In the genomic region with DNA sequence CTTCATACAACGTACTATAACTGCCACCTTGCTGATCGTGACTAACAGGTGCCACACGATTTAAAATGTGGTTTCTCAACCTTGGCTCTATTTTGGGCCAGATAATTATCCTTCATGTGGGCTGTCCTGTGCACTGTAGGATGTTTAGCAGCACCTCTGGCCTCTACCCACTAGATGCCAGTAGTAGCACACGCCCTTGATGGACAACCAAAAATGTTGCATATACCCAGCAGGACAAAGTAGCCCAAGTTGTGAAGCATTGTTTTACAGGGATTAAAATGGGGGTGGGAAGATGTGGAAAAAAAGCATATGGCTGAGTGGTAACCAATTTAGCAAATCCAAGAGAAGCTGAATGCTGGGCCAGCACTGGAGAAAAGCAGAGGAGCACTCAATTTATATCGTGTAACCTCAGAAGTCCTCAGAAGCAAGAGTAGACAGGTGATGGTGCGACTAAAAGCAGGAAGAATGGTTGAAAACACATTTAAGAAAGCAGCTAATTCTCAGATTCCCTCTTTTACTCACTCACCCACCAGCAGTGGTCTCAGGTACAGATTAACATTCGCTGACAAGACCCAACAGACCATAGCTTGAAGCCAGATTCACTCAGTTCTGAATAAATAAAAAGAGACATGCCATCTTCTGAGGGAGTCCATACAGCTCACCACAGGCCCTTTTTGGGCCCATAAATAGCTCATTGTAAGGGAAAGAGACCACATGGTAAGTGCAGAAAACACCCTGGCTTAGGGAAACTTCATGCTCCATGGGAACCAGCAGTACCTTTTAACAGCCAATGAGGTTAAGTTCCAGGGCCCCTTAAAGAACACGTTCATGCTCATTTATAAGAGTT, we compare ENCODE assay signal across 8 cellular contexts. TPM values are rescaled to one million over a fixed set of nuclear protein-coding genes. Genes with fewer than 3 reads are reported as not detected.
DNase-seq lines count a peak whose midpoint lies in the region; ATAC-seq, FAIRE-seq and TF ChIP-seq lines count a peak whose summit lies in the region.

No MANE protein-coding gene starts in this region.

- TF ChIP-seq CTCF in gastroesophageal sphincter (IDR thresholded peaks at IDR 0.05) = peak; percentile 37 to 72 (median 54)

- no peak overlapping the region for H3K9ac ChIP-seq in NT2/D1 (ENCODE audit: insufficient read length, low read depth)

- H3K9me3 ChIP-seq in NT2/D1 (ENCODE audit: insufficient read depth, low read length) (no peaks in the 10 kb centered on the region), gastroesophageal sphincter (no peaks in the 10 kb centered on the region)

- peak; percentile 88 to 91 for ATAC-seq in activated T-cell treated with anti-CD3 and anti-CD28 coated beads, Interleukin-2, amount 50 U/mL, for 72 hours (replicated peaks in 1 of 2)
- ATAC-seq in gastroesophageal sphincter (no peak), sciatic nerve (peak; percentile 87), HG03469 (IDR thresholded peaks at IDR 0.05; ENCODE audit: unreplicated experiment) (no peak)

- H3K9me3 Mint-ChIP-seq in activated T-cell treated with anti-CD3 and anti-CD28 coated beads, Interleukin-2, amount 50 U/mL, for 72 hours = no peaks in the 10 kb centered on the region

- TF ChIP-seq POLR2A in H54 (IDR thresholded peaks at IDR 0.05; ENCODE audit: low read depth, low read length) = no peak
- TF ChIP-seq POLR2A in gastroesophageal sphincter (IDR thresholded peaks at IDR 0.05) = no peak

- peak overlapping the region in 1 of 2 donors; percentile 1 for H3K4me3 Mint-ChIP-seq in activated T-cell treated with anti-CD3 and anti-CD28 coated beads, Interleukin-2, amount 50 U/mL, for 72 hours

- intact Hi-C loops in sciatic nerve (cut with DNase I) = loop anchor here (10.0 kb wide), 1 partner anchor 330 kb away; no protein-coding TSS in a partner anchor

- peak; percentile 10 for DNase-seq in GF-D8 (lab: John Stamatoyannopoulos, UW)
- no peak for DNase-seq in H54 (ENCODE audit: insufficient read length, low spot score)
- DNase-seq in NT2/D1 (ENCODE audit: low read depth, low spot score) = peak; percentile 23
- DNase-seq in activated T-cell treated with anti-CD3 and anti-CD28 coated beads, Interleukin-2, amount 50 U/mL, for 72 hours = peak; percentile 43 to 57
- no peak for DNase-seq in sciatic nerve (ENCODE audit: low spot score)
- DNase-seq in NCI-H1436 (lab: John Stamatoyannopoulos, UW) = no peak

- no peak overlapping the region for H3K27ac Mint-ChIP-seq in activated T-cell treated with anti-CD3 and anti-CD28 coated beads, Interleukin-2, amount 50 U/mL, for 72 hours

- H3K27me3 Mint-ChIP-seq in activated T-cell treated with anti-CD3 and anti-CD28 coated beads, Interleukin-2, amount 50 U/mL, for 72 hours (ENCODE audit: low read depth) = no peaks in the 10 kb centered on the region

- FAIRE-seq in H54 (lab: Jason Lieb, UNC) = peak; percentile 75

- peaks cover 13% of the 10 kb centered on the region for H3K4me1 Mint-ChIP-seq in activated T-cell treated with anti-CD3 and anti-CD28 coated beads, Interleukin-2, amount 50 U/mL, for 72 hours (ENCODE audit: low read depth)

- 83 to 84% methylated on average over 7 to 8 of the region's 8 CpGs for WGBS in gastroesophageal sphincter (ENCODE audit: low coverage in 1 of 2), 2 donors

- H3K4me3 ChIP-seq in NT2/D1 (ENCODE audit: insufficient read length, low read depth) (no peak overlapping the region), gastroesophageal sphincter (no peak overlapping the region)

- no peak for TF ChIP-seq EP300 in gastroesophageal sphincter (IDR thresholded peaks at IDR 0.05)

- no peak overlapping the region for H3K27ac ChIP-seq in gastroesophageal sphincter

- peaks cover 54% of the 10 kb centered on the region for H3K36me3 ChIP-seq in NT2/D1 (ENCODE audit: insufficient read depth, insufficient read length, low read length)
- H3K36me3 ChIP-seq in gastroesophageal sphincter = peaks cover 0 to 18% of the 10 kb centered on the region in 2 donors

- H3K4me1 ChIP-seq in NT2/D1 (ENCODE audit: insufficient read depth, insufficient read length) (no peaks in the 10 kb centered on the region), gastroesophageal sphincter (no peaks in the 10 kb centered on the region)

- no peaks in the 10 kb centered on the region for H3K27me3 ChIP-seq in NT2/D1 (ENCODE audit: insufficient read depth, insufficient read length)
- H3K27me3 ChIP-seq in gastroesophageal sphincter = no peaks in the 10 kb centered on the region

- H3K36me3 Mint-ChIP-seq in activated T-cell treated with anti-CD3 and anti-CD28 coated beads, Interleukin-2, amount 50 U/mL, for 72 hours (ENCODE audit: insufficient read depth in 2 of 2) = no peaks in the 10 kb centered on the region

RNA-seq across cellular contexts. Expression of a gene that starts 50.6 kb away (rescaled TPM):
- 1 to 10 TPM; 3.7 to 6.0 TPM for total RNA-seq in activated T-cell treated with anti-CD3 and anti-CD28 coated beads, Interleukin-2, amount 50 U/mL, for 72 hours
- 10 to 100 TPM; 17.1 to 39.6 (median 21.7) TPM for total RNA-seq in gastroesophageal sphincter
- total RNA-seq in sciatic nerve = 115 TPM

Comparison
In these comparisons a context has a peak if more than half of its experiments do, and no peak if none do; other contexts are left out.
1. DNase-seq: peak in GF-D8 (single experiment), NT2/D1 (single experiment) and activated T-cell treated with anti-CD3 and anti-CD28 coated beads, Interleukin-2, amount 50 U/mL, for 72 hours (2 of 2); none in H54 (single experiment), sciatic nerve (single experiment) and NCI-H1436 (single experiment).
2. ATAC-seq: peak in activated T-cell treated with anti-CD3 and anti-CD28 coated beads, Interleukin-2, amount 50 U/mL, for 72 hours (2 of 2) and sciatic nerve (single experiment); none in gastroesophageal sphincter (single experiment) and HG03469 (single experiment).